ENCODE assay signal across 9 cellular contexts in genomic region chr3:186571644-186572013, GRCh38. TPM values are rescaled to one million over a fixed set of nuclear protein-coding genes. Genes with fewer than 3 reads are reported as not detected.
DNase-seq lines count a peak whose midpoint lies in the region; ATAC-seq, FAIRE-seq and TF ChIP-seq lines count a peak whose summit lies in the region.
"Had no signal": no experiment of that assay in that cellular context is flagged by ENCODE, and none has a peak within 500 bp of the region (broad histone marks: within the 10 kb centered on the region; RNA-seq: fewer than 3 reads in every experiment).

No MANE protein-coding gene starts in this region.

- H3K79me2 ChIP-seq in HepG2 (ENCODE audit: insufficient read depth, low read length) = peaks cover 50% of the 10 kb centered on the region

- in situ Hi-C loops in HepG2 (cut with HindIII; ENCODE audit: extremely low pct_ligation_motif_present, low pct_unique_long_range_greater_than_20kb) = no loop called here

- no peak for ATAC-seq in left ventricle myocardium superior
- no peak for ATAC-seq in activated T-helper 17 cell treated with anti-CD3 and anti-CD28 coated beads, Interleukin-2, amount 50 U/mL, for 72 hours (replicated peaks)
- ATAC-seq in HepG2 = no peak

- H3K27me3 Mint-ChIP-seq in activated T-helper 17 cell treated with anti-CD3 and anti-CD28 coated beads, Interleukin-2, amount 50 U/mL, for 72 hours = no peaks in the 10 kb centered on the region
- H3K27me3 Mint-ChIP-seq in type B pancreatic cell = no peaks in the 10 kb centered on the region

- H3K4me3 Mint-ChIP-seq in activated T-helper 17 cell treated with anti-CD3 and anti-CD28 coated beads, Interleukin-2, amount 50 U/mL, for 72 hours = peak overlapping the region; percentile 97
- H3K4me3 Mint-ChIP-seq in type B pancreatic cell = peak overlapping the region; percentile 98

- peaks cover 30% of the 10 kb centered on the region for H3K4me1 Mint-ChIP-seq in activated T-helper 17 cell treated with anti-CD3 and anti-CD28 coated beads, Interleukin-2, amount 50 U/mL, for 72 hours
- H3K4me1 Mint-ChIP-seq in type B pancreatic cell (ENCODE audit: unreplicated experiment) = peaks cover 21% of the 10 kb centered on the region

- intact Hi-C loops in left ventricle myocardium superior (cut with micrococcal nuclease) = no loop called here
- intact Hi-C loops in HepG2 (cut with micrococcal nuclease; ENCODE audit: unreplicated experiment) = loop anchor here (2.0 kb wide), 1 partner anchor 41 kb away; the partner anchor contains the start of gene AHSG

- no peak for TF ChIP-seq EP300 in HepG2 (IDR thresholded peaks at IDR 0.05; ENCODE audit: low read depth in 2 of 2, low read length in 2 of 2)
- TF ChIP-seq EP300 in HepG2 (CRISPR knock-in tag; IDR thresholded peaks at IDR 0.05; ENCODE audit: borderline replicate concordance) = no peak

- H3K36me3 ChIP-seq in cardiac muscle cell (peaks cover 37% of the 10 kb centered on the region), HepG2 (replicated peaks in 1 of 2; ENCODE audit: control insufficient read depth in 1 of 2, insufficient read depth in 2 of 2, low read length in 2 of 2) (peaks cover 8 to 41% of the 10 kb centered on the region in 2 experiments)

- BruUV-seq in HepG2 (replicated peaks; lab: Mats Ljungman, UMichigan) = no TSS peak

- H3K9ac ChIP-seq in HepG2 (ENCODE audit: insufficient read depth, low read depth, low read length) = peak overlapping the region; percentile 94

- H3K4me2 ChIP-seq in HepG2 (ENCODE audit: low read depth, low read length) = peak overlapping the region; percentile 100

- FAIRE-seq in HepG2 (lab: Jason Lieb, UNC) = no peak

- peak overlapping the region; percentile 97 for H3K27ac Mint-ChIP-seq in activated T-helper 17 cell treated with anti-CD3 and anti-CD28 coated beads, Interleukin-2, amount 50 U/mL, for 72 hours
- peak overlapping the region; percentile 96 for H3K27ac Mint-ChIP-seq in type B pancreatic cell

- H2AFZ ChIP-seq in HepG2 (ENCODE audit: low read length) = no peak overlapping the region

- peak overlapping the region; percentile 94 for H3K4me3 ChIP-seq in cardiac muscle cell
- H3K4me3 ChIP-seq in HepG2 (replicated peaks in 1 of 3; ENCODE audit: insufficient read depth in 1 of 3, low read depth in 2 of 3, low read length in 3 of 3) = peak overlapping the region; percentile 86 to 100 (median 93)

- no peaks in the 10 kb centered on the region for H4K20me1 ChIP-seq in HepG2 (ENCODE audit: insufficient read depth, low read length)

- no peaks in the 10 kb centered on the region for H3K9me3 Mint-ChIP-seq in activated T-helper 17 cell treated with anti-CD3 and anti-CD28 coated beads, Interleukin-2, amount 50 U/mL, for 72 hours
- H3K9me3 Mint-ChIP-seq in type B pancreatic cell = no peaks in the 10 kb centered on the region

- DNase-seq in cardiac muscle cell (ENCODE audit: low read depth in 1 of 2, low spot score in 1 of 2) (no peak), left ventricle myocardium superior (no peak), HepG2 (ENCODE audit: low spot score) (no peak), type B pancreatic cell (ENCODE audit: extremely low spot score, unreplicated experiment) (no peak), dermis blood vessel endothelial cell (no peak), SK-N-DZ (ENCODE audit: low spot score) (no peak), NCI-H510A treated with DMSO at 0.1 percent for 48 hours (lab: John Stamatoyannopoulos, UW) (no peak)

- H3K4me1 ChIP-seq in cardiac muscle cell (ENCODE audit: low read depth) = peaks cover 10% of the 10 kb centered on the region
- H3K4me1 ChIP-seq in HepG2 (ENCODE audit: insufficient read depth, low read length) = peaks cover 51% of the 10 kb centered on the region

- H3K27me3 ChIP-seq in cardiac muscle cell (no peaks in the 10 kb centered on the region), HepG2 (ENCODE audit: control insufficient read depth in 1 of 2, insufficient read depth in 2 of 2, low read length in 2 of 2) (no peaks in the 10 kb centered on the region; a peak in 1 of 5 replicates)

- H3K9me3 ChIP-seq in cardiac muscle cell (ENCODE audit: low read depth) (no peaks in the 10 kb centered on the region), HepG2 (ENCODE audit: low read length) (no peaks in the 10 kb centered on the region)

- WGBS in HepG2 (ENCODE audit: low lambda C conversion rate) = 70% methylated on average over 2 of the region's 2 CpGs

- CTCF ChIA-PET in HepG2 (lab: Yijun Ruan, JAX; ENCODE audit: low intra/inter-chr PET ratio, low total read pairs) = no interaction called here

- TF ChIP-seq CTCF in cardiac muscle cell (IDR thresholded peaks at IDR 0.05; ENCODE audit: low read depth, low read length) (no peak), HepG2 (CRISPR knock-in tag; IDR thresholded peaks at IDR 0.05) (no peak), type B pancreatic cell (conservative IDR thresholded peaks at IDR 0.05) (no peak)

- TF ChIP-seq POLR2A in HepG2 (IDR thresholded peaks at IDR 0.05; ENCODE audit: insufficient read depth in 1 of 2, low read depth in 2 of 2, low read length in 2 of 2) = no peak

- POLR2A ChIA-PET in HepG2 (lab: Yijun Ruan, JAX) = interaction anchor here (0.9 to 6.5 kb wide), 4 partner anchors 23 to 212 kb away, joined by 3 to 111 read pairs (median 20); partner anchors contain the start of genes AHSG and EIF4A2

- no peak for TF ChIP-seq RAD21 in HepG2 (CRISPR knock-in tag; IDR thresholded peaks at IDR 0.05)

- H3K27ac ChIP-seq in cardiac muscle cell (no peak overlapping the region), HepG2 (ENCODE audit: extremely low read length, insufficient read depth, low read length) (no peak overlapping the region)

- peaks cover 66% of the 10 kb centered on the region for H3K36me3 Mint-ChIP-seq in activated T-helper 17 cell treated with anti-CD3 and anti-CD28 coated beads, Interleukin-2, amount 50 U/mL, for 72 hours (ENCODE audit: low read depth)
- peaks cover 14% of the 10 kb centered on the region for H3K36me3 Mint-ChIP-seq in type B pancreatic cell

RNA-seq across cellular contexts. Expression of gene DNAJB11, which starts 1.1 kb away (rescaled TPM):
- total RNA-seq in cardiac muscle cell (47.4 and 114 TPM in 2 replicates), left ventricle myocardium superior (23.6 TPM), HepG2 (2016; rRNA removed; fragmentation: Illumina TruSeq; extraction: Trizol) (62.5 and 132 TPM in 2 replicates), type B pancreatic cell (ENCODE audit: low replicate concordance) (63.4 and 68.5 TPM in 2 replicates), dermis blood vessel endothelial cell (60.4 and 91.1 TPM in 2 replicates)
- polyA plus RNA-seq in cardiac muscle cell (56.6 and 144 TPM in 2 replicates), HepG2 (2011; rRNA removed) (33.1 and 41.0 TPM in 2 replicates)
- 10 to 100 TPM; 22.4 to 46.7 TPM for total RNA-seq in activated T-helper 17 cell treated with anti-CD3 and anti-CD28 coated beads, Interleukin-2, amount 50 U/mL, for 72 hours
- total RNA-seq in HepG2 (2016; cell fraction: cytosol; rRNA removed; fragmentation: Illumina TruSeq; extraction: Trizol; ENCODE audit: low read depth) = 16.0 and 17.0 TPM in 2 replicates
- 62.4 and 136 TPM in 2 replicates for total RNA-seq in HepG2 (2016; cell fraction: insoluble cytoplasmic fraction; rRNA removed; fragmentation: Illumina TruSeq; extraction: Trizol)
- 36.7 and 36.8 TPM in 2 replicates for total RNA-seq in HepG2 (2016; cell fraction: membrane; rRNA removed; fragmentation: Illumina TruSeq; extraction: Trizol)
- total RNA-seq in HepG2 (2016; cell fraction: nucleus; rRNA removed; fragmentation: Illumina TruSeq; extraction: Trizol) = 128 and 148 TPM in 2 replicates
- polyA plus RNA-seq in HepG2 (2011; cell fraction: cytosol; rRNA removed) = 21.9 and 29.6 TPM in 2 replicates
- 28.9 and 34.3 TPM in 2 replicates for polyA plus RNA-seq in HepG2 (2011; cell fraction: nucleus; rRNA removed)
- polyA plus RNA-seq in HepG2 (2012) = 54.2 and 72.4 TPM in 2 replicates
- 20.0 and 22.7 TPM in 2 replicates for polyA plus RNA-seq in HepG2 (2016; cell fraction: cytosol; fragmentation: Illumina TruSeq; extraction: Trizol; ENCODE audit: low read depth)
- 73.0 and 88.8 TPM in 2 replicates for polyA plus RNA-seq in HepG2 (2016; cell fraction: insoluble cytoplasmic fraction; fragmentation: Illumina TruSeq; extraction: Trizol; ENCODE audit: low read depth)
- polyA plus RNA-seq in HepG2 (2016; cell fraction: membrane; fragmentation: Illumina TruSeq; extraction: Trizol; ENCODE audit: low read depth) = 31.8 and 33.0 TPM in 2 replicates
- polyA plus RNA-seq in HepG2 (2016; cell fraction: nucleus; fragmentation: Illumina TruSeq; extraction: Trizol; ENCODE audit: insufficient read depth, low read depth) = 235 and 255 TPM in 2 replicates
- 9.2 and 16.4 TPM in 2 replicates for polyA minus RNA-seq in HepG2 (2011; rRNA and poly(A)+ RNA removed; ENCODE audit: low replicate concordance)
- 17.8 and 20.4 TPM in 2 replicates for polyA minus RNA-seq in HepG2 (2011; cell fraction: cytosol; rRNA and poly(A)+ RNA removed)
- polyA minus RNA-seq in HepG2 (2011; cell fraction: nucleus; rRNA and poly(A)+ RNA removed) = 68.4 and 76.3 TPM in 2 replicates
- 57.5 and 63.4 TPM in 2 replicates for polyA plus RNA-seq in SK-N-DZ (2014; cell fraction: cytosol; rRNA removed)
- polyA plus RNA-seq in SK-N-DZ (2014; cell fraction: nucleus; rRNA removed) = 66.3 and 68.3 TPM in 2 replicates

RNA-seq across cellular contexts. Expression of gene TBCCD1, which starts 4.5 kb away (rescaled TPM):
- total RNA-seq in cardiac muscle cell = 10.9 and 13.4 TPM in 2 replicates
- 16.4 and 22.2 TPM in 2 replicates for polyA plus RNA-seq in cardiac muscle cell
- total RNA-seq in left ventricle myocardium superior = 7.1 TPM
- total RNA-seq in activated T-helper 17 cell treated with anti-CD3 and anti-CD28 coated beads, Interleukin-2, amount 50 U/mL, for 72 hours = 1 to 10 TPM; 7.8 to 9.7 TPM
- 16.2 and 20.1 TPM in 2 replicates for total RNA-seq in HepG2 (2016; rRNA removed; fragmentation: Illumina TruSeq; extraction: Trizol)
- 5.6 and 6.3 TPM in 2 replicates for total RNA-seq in HepG2 (2016; cell fraction: cytosol; rRNA removed; fragmentation: Illumina TruSeq; extraction: Trizol; ENCODE audit: low read depth)
- 17.3 and 19.5 TPM in 2 replicates for total RNA-seq in HepG2 (2016; cell fraction: insoluble cytoplasmic fraction; rRNA removed; fragmentation: Illumina TruSeq; extraction: Trizol)
- 15.5 and 15.8 TPM in 2 replicates for total RNA-seq in HepG2 (2016; cell fraction: membrane; rRNA removed; fragmentation: Illumina TruSeq; extraction: Trizol)
- total RNA-seq in HepG2 (2016; cell fraction: nucleus; rRNA removed; fragmentation: Illumina TruSeq; extraction: Trizol) = 10.6 and 13.8 TPM in 2 replicates
- 12.4 and 13.6 TPM in 2 replicates for polyA plus RNA-seq in HepG2 (2011; rRNA removed)
- polyA plus RNA-seq in HepG2 (2011; cell fraction: cytosol; rRNA removed) = 6.6 and 9.6 TPM in 2 replicates
- polyA plus RNA-seq in HepG2 (2011; cell fraction: nucleus; rRNA removed) = 12.0 and 13.1 TPM in 2 replicates
- polyA plus RNA-seq in HepG2 (2012) = 6.3 and 7.2 TPM in 2 replicates
- polyA plus RNA-seq in HepG2 (2016; cell fraction: cytosol; fragmentation: Illumina TruSeq; extraction: Trizol; ENCODE audit: low read depth) = 2.0 and 3.3 TPM in 2 replicates
- 12.1 and 12.3 TPM in 2 replicates for polyA plus RNA-seq in HepG2 (2016; cell fraction: insoluble cytoplasmic fraction; fragmentation: Illumina TruSeq; extraction: Trizol; ENCODE audit: low read depth)
- polyA plus RNA-seq in HepG2 (2016; cell fraction: membrane; fragmentation: Illumina TruSeq; extraction: Trizol; ENCODE audit: low read depth) = 6.4 and 8.6 TPM in 2 replicates
- 12.3 and 15.4 TPM in 2 replicates for polyA plus RNA-seq in HepG2 (2016; cell fraction: nucleus; fragmentation: Illumina TruSeq; extraction: Trizol; ENCODE audit: insufficient read depth, low read depth)
- 15.4 and 28.0 TPM in 2 replicates for polyA minus RNA-seq in HepG2 (2011; rRNA and poly(A)+ RNA removed; ENCODE audit: low replicate concordance)
- 6.2 and 6.9 TPM in 2 replicates for polyA minus RNA-seq in HepG2 (2011; cell fraction: cytosol; rRNA and poly(A)+ RNA removed)
- polyA minus RNA-seq in HepG2 (2011; cell fraction: nucleus; rRNA and poly(A)+ RNA removed) = 30.6 and 34.4 TPM in 2 replicates
- 11.0 and 16.6 TPM in 2 replicates for total RNA-seq in type B pancreatic cell (ENCODE audit: low replicate concordance)
- total RNA-seq in dermis blood vessel endothelial cell = 19.3 and 28.2 TPM in 2 replicates
- polyA plus RNA-seq in SK-N-DZ (2014; cell fraction: cytosol; rRNA removed) = 21.4 and 22.3 TPM in 2 replicates
- polyA plus RNA-seq in SK-N-DZ (2014; cell fraction: nucleus; rRNA removed) = 13.0 and 19.8 TPM in 2 replicates

RNA-seq across cellular contexts. Expression of gene CRYGS, which starts 27.4 kb away (rescaled TPM):
- total RNA-seq in cardiac muscle cell = 0.69 and 1.3 TPM in 2 replicates
- polyA plus RNA-seq in cardiac muscle cell = 0.12 and 1.1 TPM in 2 replicates
- 0.55 TPM for total RNA-seq in left ventricle myocardium superior
- 1 to 10 TPM; 2.4 to 4.9 TPM for total RNA-seq in activated T-helper 17 cell treated with anti-CD3 and anti-CD28 coated beads, Interleukin-2, amount 50 U/mL, for 72 hours
- 0.22 and 2.1 TPM in 2 replicates for total RNA-seq in HepG2 (2016; rRNA removed; fragmentation: Illumina TruSeq; extraction: Trizol)
- 0.81 and 1.1 TPM in 2 replicates for total RNA-seq in HepG2 (2016; cell fraction: cytosol; rRNA removed; fragmentation: Illumina TruSeq; extraction: Trizol; ENCODE audit: low read depth)
- total RNA-seq in HepG2 (2016; cell fraction: insoluble cytoplasmic fraction; rRNA removed; fragmentation: Illumina TruSeq; extraction: Trizol) = 0.39 and 2.1 TPM in 2 replicates
- total RNA-seq in HepG2 (2016; cell fraction: membrane; rRNA removed; fragmentation: Illumina TruSeq; extraction: Trizol) = 0.37 and 0.79 TPM in 2 replicates
- 7.0 and 9.7 TPM in 2 replicates for total RNA-seq in HepG2 (2016; cell fraction: nucleus; rRNA removed; fragmentation: Illumina TruSeq; extraction: Trizol)
- 6.7 TPM in 2 replicates for polyA plus RNA-seq in HepG2 (2011; rRNA removed)
- polyA plus RNA-seq in HepG2 (2011; cell fraction: cytosol; rRNA removed) = 0.53 and 0.68 TPM in 2 replicates
- 18.0 and 20.5 TPM in 2 replicates for polyA plus RNA-seq in HepG2 (2011; cell fraction: nucleus; rRNA removed)
- 2.2 and 2.5 TPM in 2 replicates for polyA plus RNA-seq in HepG2 (2012)
- polyA plus RNA-seq in HepG2 (2016; cell fraction: cytosol; fragmentation: Illumina TruSeq; extraction: Trizol; ENCODE audit: low read depth) = 0.19 and 0.44 TPM in 2 replicates
- polyA plus RNA-seq in HepG2 (2016; cell fraction: insoluble cytoplasmic fraction; fragmentation: Illumina TruSeq; extraction: Trizol; ENCODE audit: low read depth) = 0.15 and 0.48 TPM in 2 replicates
- polyA plus RNA-seq in HepG2 (2016; cell fraction: membrane; fragmentation: Illumina TruSeq; extraction: Trizol; ENCODE audit: low read depth) = 0.21 TPM in 1 of 2 replicates, not detected in the other
- 10.6 and 15.6 TPM in 2 replicates for polyA plus RNA-seq in HepG2 (2016; cell fraction: nucleus; fragmentation: Illumina TruSeq; extraction: Trizol; ENCODE audit: insufficient read depth, low read depth)
- 2.0 and 3.4 TPM in 2 replicates for polyA minus RNA-seq in HepG2 (2011; rRNA and poly(A)+ RNA removed; ENCODE audit: low replicate concordance)
- polyA minus RNA-seq in HepG2 (2011; cell fraction: cytosol; rRNA and poly(A)+ RNA removed) = 0.53 TPM in 1 of 2 replicates, not detected in the other
- polyA minus RNA-seq in HepG2 (2011; cell fraction: nucleus; rRNA and poly(A)+ RNA removed) = 14.2 and 17.4 TPM in 2 replicates
- 1.2 and 7.8 TPM in 2 replicates for total RNA-seq in type B pancreatic cell (ENCODE audit: low replicate concordance)
- 0.70 and 2.4 TPM in 2 replicates for total RNA-seq in dermis blood vessel endothelial cell
- 1.3 and 1.9 TPM in 2 replicates for polyA plus RNA-seq in SK-N-DZ (2014; cell fraction: cytosol; rRNA removed)
- 10.8 and 19.4 TPM in 2 replicates for polyA plus RNA-seq in SK-N-DZ (2014; cell fraction: nucleus; rRNA removed)

RNA-seq across cellular contexts. Expression of gene AHSG, which starts 41.2 kb away (rescaled TPM):
- total RNA-seq in cardiac muscle cell (not detected in 2 replicates), left ventricle myocardium superior (not detected), HepG2 (2016; rRNA removed; fragmentation: Illumina TruSeq; extraction: Trizol) (916 and 2,043 TPM in 2 replicates), type B pancreatic cell (ENCODE audit: low replicate concordance) (0.27 and 0.74 TPM in 2 replicates), dermis blood vessel endothelial cell (0.05 TPM in 1 of 2 replicates, not detected in the other)
- polyA plus RNA-seq in cardiac muscle cell (0.59 TPM in 1 of 2 replicates, not detected in the other), HepG2 (2011; rRNA removed) (19,152 and 25,909 TPM in 2 replicates)
- not detected for total RNA-seq in activated T-helper 17 cell treated with anti-CD3 and anti-CD28 coated beads, Interleukin-2, amount 50 U/mL, for 72 hours
- 471 and 481 TPM in 2 replicates for total RNA-seq in HepG2 (2016; cell fraction: cytosol; rRNA removed; fragmentation: Illumina TruSeq; extraction: Trizol; ENCODE audit: low read depth)
- 804 and 2,090 TPM in 2 replicates for total RNA-seq in HepG2 (2016; cell fraction: insoluble cytoplasmic fraction; rRNA removed; fragmentation: Illumina TruSeq; extraction: Trizol)
- 901 and 919 TPM in 2 replicates for total RNA-seq in HepG2 (2016; cell fraction: membrane; rRNA removed; fragmentation: Illumina TruSeq; extraction: Trizol)
- 1,485 and 1,705 TPM in 2 replicates for total RNA-seq in HepG2 (2016; cell fraction: nucleus; rRNA removed; fragmentation: Illumina TruSeq; extraction: Trizol)
- polyA plus RNA-seq in HepG2 (2011; cell fraction: cytosol; rRNA removed) = 20,098 and 20,625 TPM in 2 replicates
- 9,439 and 11,951 TPM in 2 replicates for polyA plus RNA-seq in HepG2 (2011; cell fraction: nucleus; rRNA removed)
- 11,866 and 12,118 TPM in 2 replicates for polyA plus RNA-seq in HepG2 (2012)
- polyA plus RNA-seq in HepG2 (2016; cell fraction: cytosol; fragmentation: Illumina TruSeq; extraction: Trizol; ENCODE audit: low read depth) = 786 and 806 TPM in 2 replicates
- polyA plus RNA-seq in HepG2 (2016; cell fraction: insoluble cytoplasmic fraction; fragmentation: Illumina TruSeq; extraction: Trizol; ENCODE audit: low read depth) = 1,066 and 1,282 TPM in 2 replicates
- polyA plus RNA-seq in HepG2 (2016; cell fraction: membrane; fragmentation: Illumina TruSeq; extraction: Trizol; ENCODE audit: low read depth) = 1,111 and 1,147 TPM in 2 replicates
- polyA plus RNA-seq in HepG2 (2016; cell fraction: nucleus; fragmentation: Illumina TruSeq; extraction: Trizol; ENCODE audit: insufficient read depth, low read depth) = 3,176 and 3,280 TPM in 2 replicates
- 2.8 and 6,182 TPM in 2 replicates for polyA minus RNA-seq in HepG2 (2011; rRNA and poly(A)+ RNA removed; ENCODE audit: low replicate concordance)
- polyA minus RNA-seq in HepG2 (2011; cell fraction: cytosol; rRNA and poly(A)+ RNA removed) = 4,116 and 5,679 TPM in 2 replicates
- polyA minus RNA-seq in HepG2 (2011; cell fraction: nucleus; rRNA and poly(A)+ RNA removed) = 1,476 and 2,466 TPM in 2 replicates
- polyA plus RNA-seq in SK-N-DZ (2014; cell fraction: cytosol; rRNA removed) = not detected in 2 replicates
- not detected in 2 replicates for polyA plus RNA-seq in SK-N-DZ (2014; cell fraction: nucleus; rRNA removed)
- total RNA-seq: HT-29 had no signal
